In the genomic region with DNA sequence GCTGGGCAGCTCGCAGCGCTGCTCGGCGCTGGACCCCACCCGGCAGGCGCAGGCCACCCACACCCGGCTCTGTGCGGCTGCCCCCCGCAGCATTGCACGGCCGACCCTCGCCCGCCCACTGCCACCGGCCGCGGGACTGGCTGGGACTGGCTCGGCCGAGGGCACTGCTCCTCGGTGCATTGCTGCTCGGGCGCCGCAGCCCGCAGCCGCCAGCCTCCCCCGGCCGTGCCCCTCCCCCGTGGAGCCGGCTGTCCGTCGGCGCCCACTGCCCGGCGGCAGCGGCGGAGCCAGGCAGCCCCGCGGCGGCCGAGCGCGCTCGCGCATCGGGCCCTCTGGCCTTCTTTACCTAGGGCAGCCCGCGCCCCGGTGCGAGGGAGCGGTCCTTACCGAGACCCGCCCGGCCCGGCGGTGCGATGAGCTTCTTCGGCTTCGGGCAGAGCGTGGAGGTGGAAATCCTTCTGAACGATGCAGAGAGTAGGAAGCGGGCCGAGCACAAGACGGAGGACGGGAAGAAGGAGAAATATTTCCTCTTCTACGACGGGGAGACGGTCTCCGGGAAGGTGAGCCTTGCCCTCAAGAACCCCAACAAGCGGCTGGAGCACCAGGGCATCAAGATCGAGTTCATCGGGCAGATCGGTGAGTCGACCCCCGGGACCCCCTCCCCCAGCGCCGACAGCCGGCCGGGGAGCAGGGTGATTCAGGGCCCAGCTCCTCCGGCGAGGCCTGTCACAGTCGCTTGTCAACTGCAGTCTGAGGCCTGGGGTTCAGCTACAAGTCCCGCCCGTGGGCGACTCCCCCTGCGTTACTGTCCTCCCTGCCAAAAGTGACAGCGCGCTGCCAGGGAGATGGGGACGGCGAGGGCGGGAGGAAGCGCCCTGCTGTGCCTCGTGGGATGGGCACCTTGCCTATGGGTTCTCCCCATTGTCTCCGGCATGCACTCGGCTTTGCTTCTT, we compare ENCODE assay signal across 8 cellular contexts. TPM values are rescaled to one million over a fixed set of nuclear protein-coding genes. Genes with fewer than 3 reads are reported as not detected.
A peak's percentile ranks its signal among the peaks of the same experiment; 100 is the strongest.
DNase-seq lines count a peak whose midpoint lies in the region; ATAC-seq and TF ChIP-seq lines count a peak whose summit lies in the region.

No MANE protein-coding gene starts in this region.

- peaks cover 5% of the 10 kb centered on the region for H3K27me3 Mint-ChIP-seq in CD4-positive, CD25-positive, alpha-beta regulatory T cell
- no peaks in the 10 kb centered on the region for H3K27me3 Mint-ChIP-seq in osteocyte (ENCODE audit: unreplicated experiment)

- H3K27ac ChIP-seq in CD4-positive, CD25-positive, alpha-beta regulatory T cell (ENCODE audit: insufficient read depth, low read length, poor library complexity, severe bottlenecking): peak overlapping the region; percentile 98
- peak overlapping the region; percentile 86 for H3K27ac ChIP-seq in RWPE1
- peak overlapping the region; percentile 86 to 97 (median 94) for H3K27ac ChIP-seq in transverse colon

- no peak for TF ChIP-seq EP300 in transverse colon (IDR thresholded peaks at IDR 0.05; ENCODE audit: low read depth)

- H3K27me3 ChIP-seq in CD4-positive, CD25-positive, alpha-beta regulatory T cell (ENCODE audit: control insufficient read depth, insufficient read depth, low read length): no peaks in the 10 kb centered on the region
- no peaks in the 10 kb centered on the region for H3K27me3 ChIP-seq in transverse colon

- no peak for TF ChIP-seq CTCF in RWPE1 (conservative IDR thresholded peaks at IDR 0.05; ENCODE audit: low read depth)
- TF ChIP-seq CTCF in osteocyte (IDR thresholded peaks at IDR 0.05): no peak
- TF ChIP-seq CTCF in transverse colon (IDR thresholded peaks at IDR 0.05): no peak

- no peaks in the 10 kb centered on the region for H3K9me3 ChIP-seq in CD4-positive, CD25-positive, alpha-beta regulatory T cell (ENCODE audit: control insufficient read depth in 2 of 2, low read length in 2 of 2)
- no peaks in the 10 kb centered on the region for H3K9me3 ChIP-seq in transverse colon

- peak overlapping the region; percentile 81 for H3K4me3 ChIP-seq in CD4-positive, CD25-positive, alpha-beta regulatory T cell (ENCODE audit: low read depth, low read length)
- H3K4me3 ChIP-seq in transverse colon: peak overlapping the region; percentile 78 to 96 (median 84)

- in situ Hi-C loops in transverse colon (cut with MboI; ENCODE audit: low pct_ligation_motif_present in 1 of 4, low pct_unique_long_range_greater_than_20kb in 1 of 4, low sequenced_read_pairs in 3 of 4): no loop called here

- H3K36me3 Mint-ChIP-seq in CD4-positive, CD25-positive, alpha-beta regulatory T cell: peaks cover 16% of the 10 kb centered on the region
- peaks cover 7% of the 10 kb centered on the region for H3K36me3 Mint-ChIP-seq in osteocyte (ENCODE audit: unreplicated experiment)

- peak overlapping the region; percentile 61 to 93 (median 93) for H3K27ac Mint-ChIP-seq in CD4-positive, CD25-positive, alpha-beta regulatory T cell
- peak overlapping the region; percentile 81 for H3K27ac Mint-ChIP-seq in osteocyte (ENCODE audit: unreplicated experiment)

- CTCF ChIA-PET in RWPE1 (lab: Yijun Ruan, JAX): interaction anchor here (0.6 to 1.2 kb wide), 3 partner anchors 10 to 386 kb away, joined by 3 read pairs; no protein-coding TSS in a partner anchor

- ATAC-seq in CD4-positive, CD25-positive, alpha-beta regulatory T cell (ENCODE audit: low read depth in 2 of 2): peak in 1 of 2 donors; percentile 4
- peak; percentile 13 for ATAC-seq in GM19463 (IDR thresholded peaks at IDR 0.05; ENCODE audit: unreplicated experiment)

- peaks cover 2% of the 10 kb centered on the region for H3K36me3 ChIP-seq in CD4-positive, CD25-positive, alpha-beta regulatory T cell (ENCODE audit: control insufficient read depth, insufficient read depth, low read length)
- no peaks in the 10 kb centered on the region for H3K36me3 ChIP-seq in transverse colon

- POLR2A ChIA-PET in RWPE1 (lab: Yijun Ruan, JAX; ENCODE audit: low non-redundant PET): interaction anchor here (0.9 to 1.1 kb wide), 3 partner anchors 9 to 26 kb away, joined by 3 to 4 read pairs (median 3); no protein-coding TSS in a partner anchor

- WGBS in transverse colon (ENCODE audit: low coverage in 1 of 2), 2 donors: 1% methylated on average over 58 of the region's 93 CpGs; no CpG with 5 or more reads in 1 of the 2 donors

- peaks cover 58 to 80% (median 67%) of the 10 kb centered on the region in 4 donors for H3K4me1 Mint-ChIP-seq in CD4-positive, CD25-positive, alpha-beta regulatory T cell
- peaks cover 41% of the 10 kb centered on the region for H3K4me1 Mint-ChIP-seq in osteocyte (ENCODE audit: unreplicated experiment)

- H3K4me3 Mint-ChIP-seq in CD4-positive, CD25-positive, alpha-beta regulatory T cell: peak overlapping the region; percentile 94 to 100 (median 96)
- H3K4me3 Mint-ChIP-seq in osteocyte (ENCODE audit: unreplicated experiment): peak overlapping the region; percentile 88

- H3K9me3 Mint-ChIP-seq in CD4-positive, CD25-positive, alpha-beta regulatory T cell: peaks cover 0 to 2% (median 0%) of the 10 kb centered on the region in 7 donors
- H3K9me3 Mint-ChIP-seq in osteocyte (ENCODE audit: unreplicated experiment): no peaks in the 10 kb centered on the region

- TF ChIP-seq POLR2A in transverse colon (IDR thresholded peaks at IDR 0.05): peak; percentile 8

- DNase-seq in CD4-positive, CD25-positive, alpha-beta regulatory T cell: peak; percentile 23 to 79 (median 38)
- peak; percentile 12 for DNase-seq in HPDE6-E6E7 (ENCODE audit: extremely low spot score)
- peak; percentile 12 for DNase-seq in RWPE1 (ENCODE audit: low spot score)
- peak; percentile 72 for DNase-seq in activated naive CD4-positive, alpha-beta T cell treated with Interleukin-2 at 50 U/mL for 16 hours
- DNase-seq in head of caudate nucleus: peak; percentile 66 to 91 (median 80)
- DNase-seq in osteocyte (ENCODE audit: extremely low spot score, unreplicated experiment): no peak
- DNase-seq in transverse colon: peak; percentile 50

- intact Hi-C loops in head of caudate nucleus (cut with DNase I): loop anchor here (10.0 kb wide), 1 partner anchor 180 kb away; no protein-coding TSS in a partner anchor
- intact Hi-C loops in transverse colon (cut with DNase I; ENCODE audit: low total_unique reads): no loop called here

- H3K4me1 ChIP-seq in CD4-positive, CD25-positive, alpha-beta regulatory T cell (ENCODE audit: control insufficient read depth, insufficient read depth, low read length, poor library complexity, severe bottlenecking): peaks cover 53% of the 10 kb centered on the region
- peaks cover 5 to 42% (median 33%) of the 10 kb centered on the region in 4 donors for H3K4me1 ChIP-seq in transverse colon

RNA-seq across cellular contexts. Expression of gene VPS26B, which starts 0.5 kb away (rescaled TPM):
- 65.1 TPM for total RNA-seq in CD4-positive, CD25-positive, alpha-beta regulatory T cell
- 10 to 100 TPM; 43.9 to 61.7 (median 54.3) TPM for polyA plus RNA-seq in CD4-positive, CD25-positive, alpha-beta regulatory T cell
- total RNA-seq in osteocyte (54.3 and 58.8 TPM in 2 replicates), transverse colon (10 to 100 TPM; 32.8 to 49.4 (median 44.6) TPM)

RNA-seq across cellular contexts. Expression of gene NCAPD3, which starts 1.2 kb away (rescaled TPM):
- 38.2 TPM for total RNA-seq in CD4-positive, CD25-positive, alpha-beta regulatory T cell
- 10 to 100 TPM; 12.9 to 19.3 (median 14.6) TPM for polyA plus RNA-seq in CD4-positive, CD25-positive, alpha-beta regulatory T cell
- total RNA-seq in osteocyte (20.7 and 21.7 TPM in 2 replicates), transverse colon (10 to 100 TPM in 2 of 4 donors, 1 to 10 TPM in 2; 7.0 to 21.3 (median 13.8) TPM)

RNA-seq across cellular contexts. Expression of gene THYN1, which starts 28.2 kb away (rescaled TPM):
- total RNA-seq in CD4-positive, CD25-positive, alpha-beta regulatory T cell: 35.2 TPM
- polyA plus RNA-seq in CD4-positive, CD25-positive, alpha-beta regulatory T cell: 100 to 1,000 TPM; 138 to 148 (median 144) TPM
- total RNA-seq in osteocyte: 32.6 and 33.9 TPM in 2 replicates
- total RNA-seq in transverse colon: 10 to 100 TPM; 16.1 to 39.3 (median 33.2) TPM

RNA-seq across cellular contexts. Expression of gene ACAD8, which starts 28.4 kb away (rescaled TPM):
- 28.7 TPM for total RNA-seq in CD4-positive, CD25-positive, alpha-beta regulatory T cell
- polyA plus RNA-seq in CD4-positive, CD25-positive, alpha-beta regulatory T cell: 10 to 100 TPM; 18.6 to 22.6 (median 19.9) TPM
- 25.5 and 26.8 TPM in 2 replicates for total RNA-seq in osteocyte
- 10 to 100 TPM; 34.8 to 59.1 (median 45.7) TPM for total RNA-seq in transverse colon

RNA-seq across cellular contexts. Expression of gene GLB1L3, which starts 51.2 kb away (rescaled TPM):
- 2.0 TPM for total RNA-seq in CD4-positive, CD25-positive, alpha-beta regulatory T cell
- 1 to 10 TPM; 2.1 to 3.0 (median 2.3) TPM for polyA plus RNA-seq in CD4-positive, CD25-positive, alpha-beta regulatory T cell
- total RNA-seq in osteocyte (not detected in 2 replicates), transverse colon (under 1 TPM in 1 of 4 donors, not detected in 3; 0.16 TPM)
